In genomic region chr1:29202584-29203340, GRCh38 we compare ENCODE assay signal across 1 cellular context.
TF ChIP-seq lines count a peak whose summit lies in the region.

No MANE protein-coding gene starts in this region.

TF ChIP-seq in K562, 482 proteins besides CTCF, POLR2A, EP300 and RAD21 (continued from another document and continues in another):
- TF ChIP-seq, protein P1, sequence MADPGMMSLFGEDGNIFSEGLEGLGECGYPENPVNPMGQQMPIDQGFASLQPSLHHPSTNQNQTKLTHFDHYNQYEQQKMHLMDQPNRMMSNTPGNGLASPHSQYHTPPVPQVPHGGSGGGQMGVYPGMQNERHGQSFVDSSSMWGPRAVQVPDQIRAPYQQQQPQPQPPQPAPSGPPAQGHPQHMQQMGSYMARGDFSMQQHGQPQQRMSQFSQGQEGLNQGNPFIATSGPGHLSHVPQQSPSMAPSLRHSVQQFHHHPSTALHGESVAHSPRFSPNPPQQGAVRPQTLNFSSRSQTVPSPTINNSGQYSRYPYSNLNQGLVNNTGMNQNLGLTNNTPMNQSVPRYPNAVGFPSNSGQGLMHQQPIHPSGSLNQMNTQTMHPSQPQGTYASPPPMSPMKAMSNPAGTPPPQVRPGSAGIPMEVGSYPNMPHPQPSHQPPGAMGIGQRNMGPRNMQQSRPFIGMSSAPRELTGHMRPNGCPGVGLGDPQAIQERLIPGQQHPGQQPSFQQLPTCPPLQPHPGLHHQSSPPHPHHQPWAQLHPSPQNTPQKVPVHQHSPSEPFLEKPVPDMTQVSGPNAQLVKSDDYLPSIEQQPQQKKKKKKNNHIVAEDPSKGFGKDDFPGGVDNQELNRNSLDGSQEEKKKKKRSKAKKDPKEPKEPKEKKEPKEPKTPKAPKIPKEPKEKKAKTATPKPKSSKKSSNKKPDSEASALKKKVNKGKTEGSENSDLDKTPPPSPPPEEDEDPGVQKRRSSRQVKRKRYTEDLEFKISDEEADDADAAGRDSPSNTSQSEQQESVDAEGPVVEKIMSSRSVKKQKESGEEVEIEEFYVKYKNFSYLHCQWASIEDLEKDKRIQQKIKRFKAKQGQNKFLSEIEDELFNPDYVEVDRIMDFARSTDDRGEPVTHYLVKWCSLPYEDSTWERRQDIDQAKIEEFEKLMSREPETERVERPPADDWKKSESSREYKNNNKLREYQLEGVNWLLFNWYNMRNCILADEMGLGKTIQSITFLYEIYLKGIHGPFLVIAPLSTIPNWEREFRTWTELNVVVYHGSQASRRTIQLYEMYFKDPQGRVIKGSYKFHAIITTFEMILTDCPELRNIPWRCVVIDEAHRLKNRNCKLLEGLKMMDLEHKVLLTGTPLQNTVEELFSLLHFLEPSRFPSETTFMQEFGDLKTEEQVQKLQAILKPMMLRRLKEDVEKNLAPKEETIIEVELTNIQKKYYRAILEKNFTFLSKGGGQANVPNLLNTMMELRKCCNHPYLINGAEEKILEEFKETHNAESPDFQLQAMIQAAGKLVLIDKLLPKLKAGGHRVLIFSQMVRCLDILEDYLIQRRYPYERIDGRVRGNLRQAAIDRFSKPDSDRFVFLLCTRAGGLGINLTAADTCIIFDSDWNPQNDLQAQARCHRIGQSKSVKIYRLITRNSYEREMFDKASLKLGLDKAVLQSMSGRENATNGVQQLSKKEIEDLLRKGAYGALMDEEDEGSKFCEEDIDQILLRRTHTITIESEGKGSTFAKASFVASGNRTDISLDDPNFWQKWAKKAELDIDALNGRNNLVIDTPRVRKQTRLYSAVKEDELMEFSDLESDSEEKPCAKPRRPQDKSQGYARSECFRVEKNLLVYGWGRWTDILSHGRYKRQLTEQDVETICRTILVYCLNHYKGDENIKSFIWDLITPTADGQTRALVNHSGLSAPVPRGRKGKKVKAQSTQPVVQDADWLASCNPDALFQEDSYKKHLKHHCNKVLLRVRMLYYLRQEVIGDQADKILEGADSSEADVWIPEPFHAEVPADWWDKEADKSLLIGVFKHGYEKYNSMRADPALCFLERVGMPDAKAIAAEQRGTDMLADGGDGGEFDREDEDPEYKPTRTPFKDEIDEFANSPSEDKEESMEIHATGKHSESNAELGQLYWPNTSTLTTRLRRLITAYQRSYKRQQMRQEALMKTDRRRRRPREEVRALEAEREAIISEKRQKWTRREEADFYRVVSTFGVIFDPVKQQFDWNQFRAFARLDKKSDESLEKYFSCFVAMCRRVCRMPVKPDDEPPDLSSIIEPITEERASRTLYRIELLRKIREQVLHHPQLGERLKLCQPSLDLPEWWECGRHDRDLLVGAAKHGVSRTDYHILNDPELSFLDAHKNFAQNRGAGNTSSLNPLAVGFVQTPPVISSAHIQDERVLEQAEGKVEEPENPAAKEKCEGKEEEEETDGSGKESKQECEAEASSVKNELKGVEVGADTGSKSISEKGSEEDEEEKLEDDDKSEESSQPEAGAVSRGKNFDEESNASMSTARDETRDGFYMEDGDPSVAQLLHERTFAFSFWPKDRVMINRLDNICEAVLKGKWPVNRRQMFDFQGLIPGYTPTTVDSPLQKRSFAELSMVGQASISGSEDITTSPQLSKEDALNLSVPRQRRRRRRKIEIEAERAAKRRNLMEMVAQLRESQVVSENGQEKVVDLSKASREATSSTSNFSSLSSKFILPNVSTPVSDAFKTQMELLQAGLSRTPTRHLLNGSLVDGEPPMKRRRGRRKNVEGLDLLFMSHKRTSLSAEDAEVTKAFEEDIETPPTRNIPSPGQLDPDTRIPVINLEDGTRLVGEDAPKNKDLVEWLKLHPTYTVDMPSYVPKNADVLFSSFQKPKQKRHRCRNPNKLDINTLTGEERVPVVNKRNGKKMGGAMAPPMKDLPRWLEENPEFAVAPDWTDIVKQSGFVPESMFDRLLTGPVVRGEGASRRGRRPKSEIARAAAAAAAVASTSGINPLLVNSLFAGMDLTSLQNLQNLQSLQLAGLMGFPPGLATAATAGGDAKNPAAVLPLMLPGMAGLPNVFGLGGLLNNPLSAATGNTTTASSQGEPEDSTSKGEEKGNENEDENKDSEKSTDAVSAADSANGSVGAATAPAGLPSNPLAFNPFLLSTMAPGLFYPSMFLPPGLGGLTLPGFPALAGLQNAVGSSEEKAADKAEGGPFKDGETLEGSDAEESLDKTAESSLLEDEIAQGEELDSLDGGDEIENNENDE (IDR thresholded peaks at IDR 0.05; ENCODE audit: low read depth, low read length): no peak
- TF ChIP-seq MXI1 (IDR thresholded peaks at IDR 0.05; ENCODE audit: low read depth, low read length) (peak; percentile 37; the same call in 1 of the 2 replicates), SUPT5H (IDR thresholded peaks at IDR 0.05) (no peak), ZNF12 (CRISPR knock-in tag; IDR thresholded peaks at IDR 0.05) (no peak), ETV1 (tag; conservative IDR thresholded peaks at IDR 0.05; ENCODE audit: low read depth) (peak; percentile 22; the same call in 1 of the 2 replicates), ASH1L (IDR thresholded peaks at IDR 0.05; ENCODE audit: borderline replicate concordance, low read depth, partially characterized antibody) (no peak), ZNF398 (CRISPR knock-in tag; IDR thresholded peaks at IDR 0.05) (no peak), TSHZ1 (CRISPR knock-in tag; IDR thresholded peaks at IDR 0.05) (no peak), ZNF766 (CRISPR knock-in tag; conservative IDR thresholded peaks at IDR 0.05) (peak; percentile 31; the same call in 1 of the 2 replicates), FOXK2 (conservative IDR thresholded peaks at IDR 0.05 in 1 of 2, IDR thresholded peaks at IDR 0.05 in 1 of 2; ENCODE audit: low read depth in 2 of 2) (peak; percentile 72 to 78), ZNF639 (CRISPR knock-in tag; conservative IDR thresholded peaks at IDR 0.05 in 1 of 2, IDR thresholded peaks at IDR 0.05 in 1 of 2) (0 out of 4 replicates have a peak, but pooled peaks of 1 of the 2 experiments have one; percentile 69), SMARCA4 (IDR thresholded peaks at IDR 0.05) (peak; percentile 92), NR0B1 (IDR thresholded peaks at IDR 0.05; ENCODE audit: partially characterized antibody) (no peak), STAG1 (CRISPR knock-in tag; IDR thresholded peaks at IDR 0.05; ENCODE audit: borderline replicate concordance) (peak; percentile 95), NFATC3 (IDR thresholded peaks at IDR 0.05) (no peak; the same call in none of the 2 replicates), CREB1 (IDR thresholded peaks at IDR 0.05) (no peak), CREB1 (CRISPR knock-in tag; IDR thresholded peaks at IDR 0.05) (no peak), MECOM (CRISPR knock-in tag; IDR thresholded peaks at IDR 0.05) (no peak), CCAR2 (IDR thresholded peaks at IDR 0.05; ENCODE audit: low read depth, low read length) (no peak), BDP1 (IDR thresholded peaks at IDR 0.05; ENCODE audit: insufficient read depth, insufficient read length) (no peak), IRF9 (tag; IDR thresholded peaks at IDR 0.05) (no peak), CSDE1 (IDR thresholded peaks at IDR 0.05) (no peak), SREBF2 (CRISPR knock-in tag; IDR thresholded peaks at IDR 0.05) (no peak), KLF13 (tag; IDR thresholded peaks at IDR 0.05; ENCODE audit: borderline replicate concordance, low read depth) (0 out of 2 replicates have a peak, but pooled peaks have one; percentile 24), EZH2 (IDR thresholded peaks at IDR 0.05; ENCODE audit: borderline replicate concordance, low read depth, low read length) (no peak), CEBPB (tag; IDR thresholded peaks at IDR 0.05) (no peak), FOXA1 (IDR thresholded peaks at IDR 0.05; ENCODE audit: borderline replicate concordance) (no peak), MYBL2 (IDR thresholded peaks at IDR 0.05; ENCODE audit: low read depth) (no peak), MYBL2 (CRISPR knock-in tag; IDR thresholded peaks at IDR 0.05; ENCODE audit: borderline replicate concordance) (no peak)
- TF ChIP-seq, protein P2, sequence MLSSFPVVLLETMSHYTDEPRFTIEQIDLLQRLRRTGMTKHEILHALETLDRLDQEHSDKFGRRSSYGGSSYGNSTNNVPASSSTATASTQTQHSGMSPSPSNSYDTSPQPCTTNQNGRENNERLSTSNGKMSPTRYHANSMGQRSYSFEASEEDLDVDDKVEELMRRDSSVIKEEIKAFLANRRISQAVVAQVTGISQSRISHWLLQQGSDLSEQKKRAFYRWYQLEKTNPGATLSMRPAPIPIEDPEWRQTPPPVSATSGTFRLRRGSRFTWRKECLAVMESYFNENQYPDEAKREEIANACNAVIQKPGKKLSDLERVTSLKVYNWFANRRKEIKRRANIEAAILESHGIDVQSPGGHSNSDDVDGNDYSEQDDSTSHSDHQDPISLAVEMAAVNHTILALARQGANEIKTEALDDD (IDR thresholded peaks at IDR 0.05): peak; percentile 81
- TF ChIP-seq, protein P3, sequence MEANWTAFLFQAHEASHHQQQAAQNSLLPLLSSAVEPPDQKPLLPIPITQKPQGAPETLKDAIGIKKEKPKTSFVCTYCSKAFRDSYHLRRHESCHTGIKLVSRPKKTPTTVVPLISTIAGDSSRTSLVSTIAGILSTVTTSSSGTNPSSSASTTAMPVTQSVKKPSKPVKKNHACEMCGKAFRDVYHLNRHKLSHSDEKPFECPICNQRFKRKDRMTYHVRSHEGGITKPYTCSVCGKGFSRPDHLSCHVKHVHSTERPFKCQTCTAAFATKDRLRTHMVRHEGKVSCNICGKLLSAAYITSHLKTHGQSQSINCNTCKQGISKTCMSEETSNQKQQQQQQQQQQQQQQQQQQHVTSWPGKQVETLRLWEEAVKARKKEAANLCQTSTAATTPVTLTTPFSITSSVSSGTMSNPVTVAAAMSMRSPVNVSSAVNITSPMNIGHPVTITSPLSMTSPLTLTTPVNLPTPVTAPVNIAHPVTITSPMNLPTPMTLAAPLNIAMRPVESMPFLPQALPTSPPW (CRISPR knock-in tag; IDR thresholded peaks at IDR 0.05): peak; percentile 57
- TF ChIP-seq, protein P4, sequence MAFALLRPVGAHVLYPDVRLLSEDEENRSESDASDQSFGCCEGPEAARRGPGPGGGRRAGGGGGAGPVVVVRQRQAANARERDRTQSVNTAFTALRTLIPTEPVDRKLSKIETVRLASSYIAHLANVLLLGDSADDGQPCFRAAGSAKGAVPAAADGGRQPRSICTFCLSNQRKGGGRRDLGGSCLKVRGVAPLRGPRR (CRISPR knock-in tag; IDR thresholded peaks at IDR 0.05): no peak
